In genomic region chr17:12545877-12546513, GRCh38 we compare ENCODE assay signal across 9 cellular contexts.
DNase-seq lines count a peak whose midpoint lies in the region; ATAC-seq, FAIRE-seq and TF ChIP-seq lines count a peak whose summit lies in the region.
"Had no signal": no experiment of that assay in that cellular context is flagged by ENCODE, and none has a peak within 500 bp of the region (broad histone marks: within the 10 kb centered on the region; RNA-seq: fewer than 3 reads in every experiment).

No MANE protein-coding gene starts in this region.

- H3K36me3 ChIP-seq in HCT116 (ENCODE audit: control insufficient read depth in 1 of 2, insufficient read depth in 2 of 2, low read length in 2 of 2) (no peaks in the 10 kb centered on the region), GM12878 (ENCODE audit: control insufficient read depth in 2 of 2, insufficient read depth in 2 of 2, low read length in 1 of 2) (no peaks in the 10 kb centered on the region), tibial artery (no peaks in the 10 kb centered on the region)

- H3K9me3 ChIP-seq in HCT116 (ENCODE audit: control insufficient read depth in 1 of 2, insufficient read depth in 1 of 2, low read depth in 1 of 2, low read length in 2 of 2) (no peaks in the 10 kb centered on the region), GM12878 (replicated peaks; ENCODE audit: control insufficient read depth, insufficient read depth, low read length) (no peaks in the 10 kb centered on the region), tibial artery (no peaks in the 10 kb centered on the region)
- H3K9me3 ChIP-seq: Caco-2 had no signal

- H3K79me2 ChIP-seq in HCT116 (ENCODE audit: insufficient read depth, low read length) (no peaks in the 10 kb centered on the region), GM12878 (ENCODE audit: control insufficient read depth, insufficient read depth, low read length) (no peaks in the 10 kb centered on the region)

- TF ChIP-seq CTCF in HCT116 (IDR thresholded peaks at IDR 0.05 in 2 of 3, conservative IDR thresholded peaks at IDR 0.05 in 1 of 3; ENCODE audit: borderline replicate concordance in 1 of 3, insufficient read depth in 1 of 3, low read depth in 2 of 3, low read length in 2 of 3) (peak; percentile 34 to 81 (median 74); a peak in 5 of 6 replicates), GM12878 (IDR thresholded peaks at IDR 0.05 in 2 of 3, conservative IDR thresholded peaks at IDR 0.05 in 1 of 3; ENCODE audit: control insufficient read depth in 2 of 3, extremely low read depth in 1 of 3, insufficient read depth in 1 of 3, low read depth in 3 of 3, low read length in 3 of 3) (peak; percentile 63 to 71 (median 70)), tibial artery (IDR thresholded peaks at IDR 0.05) (peak; percentile 75 to 81)

- no peak overlapping the region for H2AFZ ChIP-seq in HCT116 (ENCODE audit: low read depth, low read length, poor library complexity, severe bottlenecking)
- H2AFZ ChIP-seq in GM12878 (ENCODE audit: control insufficient read depth, low read depth, low read length), result no peak overlapping the region

- peaks cover 17% of the 10 kb centered on the region; the same call in 1 of the 2 replicates for H3K27me3 ChIP-seq in HCT116 (ENCODE audit: insufficient read depth, low read length)
- no peaks in the 10 kb centered on the region for H3K27me3 ChIP-seq in GM12878 (replicated peaks in 1 of 2; ENCODE audit: control insufficient read depth in 2 of 2, insufficient read depth in 2 of 2, low read length in 1 of 2)
- H3K27me3 ChIP-seq in tibial artery, result no peaks in the 10 kb centered on the region

- SMC1A ChIA-PET in GM12878 (lab: Charles Lee; ENCODE audit: uncharacterized antibody, unreplicated experiment), result interaction anchor here (0.7 to 3.8 kb wide), 13 partner anchors 8 to 459 kb away, joined by 3 to 15 read pairs (median 4); no protein-coding TSS in a partner anchor

- H3K4me3 ChIP-seq in HCT116 (replicated peaks in 1 of 2; ENCODE audit: low read depth in 1 of 2, low read length in 2 of 2), result no peak overlapping the region
- no peak overlapping the region for H3K4me3 ChIP-seq in GM12878
- H3K4me3 ChIP-seq in tibial artery, result no peak overlapping the region

- TF ChIP-seq POLR2A in HCT116 (IDR thresholded peaks at IDR 0.05; ENCODE audit: borderline replicate concordance, extremely low read depth, insufficient read depth, insufficient read length) (no peak), GM12878 (IDR thresholded peaks at IDR 0.05; ENCODE audit: low read depth, low read length) (no peak)

- RAD21 ChIA-PET in HCT116 (lab: Charles Lee; ENCODE audit: low non-redundant PET in 1 of 2, low total read pairs in 2 of 2, uncharacterized antibody in 2 of 2, unreplicated experiment in 2 of 2), result interaction anchor here in 1 of 2 experiments (0.6 kb wide), 1 partner anchor 19 kb away, joined by 5 read pairs; no protein-coding TSS in a partner anchor
- RAD21 ChIA-PET in GM12878 (lab: Charles Lee; ENCODE audit: unreplicated experiment), result interaction anchor here (1.0 to 1.8 kb wide), 5 partner anchors 115 to 150 kb away, joined by 3 to 5 read pairs (median 3); partner anchors contain the start of gene MYOCD

- no TSS peak for BruUV-seq in HCT116 (replicated peaks; lab: Mats Ljungman, UMichigan)
- no TSS peak for BruUV-seq in GM12878 (replicated peaks; lab: Mats Ljungman, UMichigan)

- no peak for TF ChIP-seq EP300 in GM12878 (IDR thresholded peaks at IDR 0.05; ENCODE audit: borderline replicate concordance in 1 of 2, control insufficient read depth in 1 of 2, low read depth in 2 of 2, low read length in 2 of 2)

- H4K20me1 ChIP-seq in HCT116 (ENCODE audit: insufficient read depth) (no peaks in the 10 kb centered on the region), GM12878 (ENCODE audit: control insufficient read depth, insufficient read depth) (no peaks in the 10 kb centered on the region)

- no peak overlapping the region for H3K4me2 ChIP-seq in HCT116 (ENCODE audit: low read length)
- no peak overlapping the region for H3K4me2 ChIP-seq in GM12878 (ENCODE audit: control insufficient read depth, insufficient read depth)

- DNase-seq in NCI-H345 (lab: John Stamatoyannopoulos, UW) (peak; percentile 27), NCI-H345 treated with DMSO at 0.1 percent for 48 hours (lab: John Stamatoyannopoulos, UW; ENCODE audit: unreplicated experiment) (no peak), HCT116 (ENCODE audit: low read depth, low spot score) (peak; percentile 38), NCI-H1930 (lab: John Stamatoyannopoulos, UW) (peak; percentile 5 to 25), GM12878 (ENCODE audit: low read depth, low spot score) (no peak), islet precursor cell (peak; percentile 85), tibial artery (peak; percentile 31 to 68)

- TF ChIP-seq RAD21 in HCT116 (IDR thresholded peaks at IDR 0.05; ENCODE audit: low read depth), result peak; percentile 35
- peak; percentile 62 for TF ChIP-seq RAD21 in GM12878 (IDR thresholded peaks at IDR 0.05; ENCODE audit: insufficient read depth, low read depth, low read length)

- no peaks in the 10 kb centered on the region for H3K9me2 ChIP-seq in HCT116 (ENCODE audit: insufficient read depth)

- intact Hi-C loops in HCT116 (cut with micrococcal nuclease), result loop anchor here (1.0 kb wide), 1 partner anchor 196 kb away; no protein-coding TSS in a partner anchor
- intact Hi-C loops in GM12878 (cut with micrococcal nuclease; ENCODE audit: unreplicated experiment), result loop anchor here (2.0 to 10.0 kb wide), 2 partner anchors 121 to 459 kb away; no protein-coding TSS in a partner anchor
- intact Hi-C loops in tibial artery (cut with DNase I; ENCODE audit: low total_unique reads), result loop anchor here (5.0 kb wide), 3 partner anchors 121 to 456 kb away; partner anchors contain the start of gene MYOCD

- H3K4me1 ChIP-seq in HCT116 (ENCODE audit: control insufficient read depth in 1 of 2, insufficient read depth in 2 of 2, low read length in 2 of 2) (no peaks in the 10 kb centered on the region), GM12878 (ENCODE audit: control insufficient read depth, insufficient read depth, low read length) (no peaks in the 10 kb centered on the region), tibial artery (peaks cover 0 to 35% (median 5%) of the 10 kb centered on the region in 4 donors)
- H3K4me1 ChIP-seq: Caco-2 had no signal

- no peak overlapping the region for H3K27ac ChIP-seq in HCT116 (ENCODE audit: low read depth, low read length)
- no peak overlapping the region for H3K27ac ChIP-seq in GM12878 (ENCODE audit: control insufficient read depth, insufficient read depth)
- H3K27ac ChIP-seq in tibial artery, result no peak overlapping the region

- POLR2A ChIA-PET in HCT116 (lab: Charles Lee), result no interaction called here
- POLR2A ChIA-PET in GM12878 (lab: Charles Lee), result interaction anchor here (0.5 kb wide), 1 partner anchor 1746 kb away, joined by 3 read pairs; no protein-coding TSS in a partner anchor

- in situ Hi-C loops in GM12878 (cut with MboI), result no loop called here

- H3K9ac ChIP-seq in HCT116 (ENCODE audit: low read length), result no peak overlapping the region
- no peak overlapping the region for H3K9ac ChIP-seq in GM12878 (ENCODE audit: control insufficient read depth, insufficient read depth, low read length)

- ATAC-seq in HCT116 (peak; percentile 91), GM12878 (peak; percentile 84), HG03108 (IDR thresholded peaks at IDR 0.05; ENCODE audit: unreplicated experiment) (no peak)

- whole genome bisulfite sequencing in GM12878 (ENCODE audit: insufficient coverage, insufficient replicate concordance, low lambda C conversion rate, missing lambda C conversion rate), result 19% methylated on average over 9 of the region's 9 CpGs

- FAIRE-seq in GM12878 (lab: Jason Lieb, UNC), result no peak

- CTCF ChIA-PET in HCT116 (lab: Charles Lee) (interaction anchor here (0.6 to 2.5 kb wide), 26 partner anchors 9 to 472 kb away, joined by 3 to 27 read pairs (median 4); partner anchors contain the start of gene ELAC2), GM12878 (lab: Yijun Ruan, JAX) (interaction anchor here (0.6 to 2.5 kb wide), 32 partner anchors 9 to 1531 kb away, joined by 3 to 16 read pairs (median 4); no protein-coding TSS in a partner anchor)

TF ChIP-seq in HCT116, 20 proteins besides CTCF, POLR2A, EP300 and RAD21 (continues in another document):
- TF ChIP-seq ZFX (IDR thresholded peaks at IDR 0.05) (no peak), CEBPB (IDR thresholded peaks at IDR 0.05; ENCODE audit: low read depth) (no peak), FOSL1 (IDR thresholded peaks at IDR 0.05; ENCODE audit: low read depth) (no peak), ATF3 (IDR thresholded peaks at IDR 0.05) (no peak), SP1 (IDR thresholded peaks at IDR 0.05; ENCODE audit: low read depth) (no peak)

TF ChIP-seq in GM12878, 131 proteins besides CTCF, POLR2A, EP300 and RAD21:
- TF ChIP-seq BCL11A (IDR thresholded peaks at IDR 0.05; ENCODE audit: low read depth, low read length) (no peak), SMC3 (IDR thresholded peaks at IDR 0.05; ENCODE audit: borderline replicate concordance, low read length) (peak; percentile 55)

Comparison
In these comparisons a context has a peak if more than half of its experiments do, and no peak if none do; other contexts are left out.
1. DNase-seq: peak in NCI-H345 (single experiment), HCT116 (single experiment), NCI-H1930 (2 of 2), islet precursor cell (single experiment) and tibial artery (2 of 2); none in NCI-H345 treated with DMSO at 0.1 percent for 48 hours (single experiment) and GM12878 (single experiment).
2. Peak in every context shown above with its lines, with median percentiles within 50 percentile points of each other: CTCF ChIP-seq.